ENCODE assay signal across 1 cellular context in genomic region chr22:50306753-50307749, GRCh38.
TF ChIP-seq lines count a peak whose summit lies in the region.

PLXNB2 (minus strand) TSS chr22:50307646; CDS start chr22:50290584, 17,062 bp downstream.

TF ChIP-seq in HEK293, 187 proteins besides CTCF, POLR2A, EP300 and RAD21 (continued from another document):
- TF ChIP-seq ZNF518A (tag by site-specific recombination; conservative IDR thresholded peaks at IDR 0.05; ENCODE audit: low read depth), result no peak
- TF ChIP-seq OSR2 (tag by site-specific recombination; IDR thresholded peaks at IDR 0.05), result no peak
- TF ChIP-seq ZNF335 (tag by site-specific recombination; conservative IDR thresholded peaks at IDR 0.05), result no peak; the same call in none of the 2 replicates
- TF ChIP-seq SALL2 (tag by site-specific recombination; IDR thresholded peaks at IDR 0.05; ENCODE audit: borderline replicate concordance), result no peak
- TF ChIP-seq BCL6B (tag by site-specific recombination; IDR thresholded peaks at IDR 0.05), result no peak
- no peak for TF ChIP-seq PRDM4 (tag by site-specific recombination; IDR thresholded peaks at IDR 0.05)
- TF ChIP-seq GLIS1 (tag by site-specific recombination; IDR thresholded peaks at IDR 0.05), result peak; percentile 77
- TF ChIP-seq ZNF423 (tag by site-specific recombination; IDR thresholded peaks at IDR 0.05), result no peak
- TF ChIP-seq ZNF239 (tag by site-specific recombination; IDR thresholded peaks at IDR 0.05), result no peak
- no peak for TF ChIP-seq ZNF530 (tag by site-specific recombination; IDR thresholded peaks at IDR 0.05; ENCODE audit: low read depth)
- no peak for TF ChIP-seq ZNF302 (tag by site-specific recombination; IDR thresholded peaks at IDR 0.05; ENCODE audit: low read depth)
- no peak for TF ChIP-seq ZNF274 (IDR thresholded peaks at IDR 0.05; ENCODE audit: low read length)
- no peak for TF ChIP-seq ZNF274 (tag by site-specific recombination; IDR thresholded peaks at IDR 0.05; ENCODE audit: borderline replicate concordance)
- no peak for TF ChIP-seq ZNF426 (tag by site-specific recombination; IDR thresholded peaks at IDR 0.05)
- TF ChIP-seq ATF2 (tag by site-specific recombination; IDR thresholded peaks at IDR 0.05; ENCODE audit: low read depth), result no peak
- TF ChIP-seq ZBTB48 (tag by site-specific recombination; IDR thresholded peaks at IDR 0.05), result no peak
- TF ChIP-seq ZNF391 (tag by site-specific recombination; IDR thresholded peaks at IDR 0.05; ENCODE audit: borderline replicate concordance, low read depth), result no peak
- TF ChIP-seq ZFP69B (tag by site-specific recombination; IDR thresholded peaks at IDR 0.05), result no peak
- TF ChIP-seq FEZF1 (tag by site-specific recombination; IDR thresholded peaks at IDR 0.05), result no peak
- peak; percentile 88 for TF ChIP-seq GLIS2 (tag by site-specific recombination; IDR thresholded peaks at IDR 0.05)
- TF ChIP-seq ZNF621 (tag by site-specific recombination; IDR thresholded peaks at IDR 0.05), result no peak
- TF ChIP-seq ZNF529 (tag by site-specific recombination; IDR thresholded peaks at IDR 0.05; ENCODE audit: insufficient replicate concordance), result no peak
- no peak for TF ChIP-seq ZNF140 (tag by site-specific recombination; IDR thresholded peaks at IDR 0.05)
- 0 out of 2 replicates have a peak, but pooled peaks have one; percentile 26 for TF ChIP-seq BCL11B (tag by site-specific recombination; IDR thresholded peaks at IDR 0.05; ENCODE audit: low read depth)
- TF ChIP-seq ZNF521 (tag by site-specific recombination; IDR thresholded peaks at IDR 0.05), result no peak
- TF ChIP-seq HIC1 (tag by site-specific recombination; IDR thresholded peaks at IDR 0.05), result no peak; the same call in 1 of the 2 replicates
- no peak for TF ChIP-seq SCRT1 (tag by site-specific recombination; IDR thresholded peaks at IDR 0.05; ENCODE audit: borderline replicate concordance)
- TF ChIP-seq ZNF223 (tag by site-specific recombination; IDR thresholded peaks at IDR 0.05), result no peak
- TF ChIP-seq YY2 (tag by site-specific recombination; IDR thresholded peaks at IDR 0.05), result no peak
- no peak for TF ChIP-seq ZNF18 (tag by site-specific recombination; IDR thresholded peaks at IDR 0.05)
- TF ChIP-seq ZNF660 (tag by site-specific recombination; IDR thresholded peaks at IDR 0.05), result 0 out of 2 replicates have a peak, but pooled peaks have one; percentile 32
- no peak for TF ChIP-seq ZNF510 (tag by site-specific recombination; IDR thresholded peaks at IDR 0.05; ENCODE audit: insufficient replicate concordance)
- no peak for TF ChIP-seq ZNF768 (tag by site-specific recombination; IDR thresholded peaks at IDR 0.05)
- no peak for TF ChIP-seq ZNF670 (tag by site-specific recombination; IDR thresholded peaks at IDR 0.05; ENCODE audit: low read depth)
- no peak for TF ChIP-seq ZNF433 (tag by site-specific recombination; IDR thresholded peaks at IDR 0.05; ENCODE audit: low read depth)
- no peak for TF ChIP-seq ZSCAN5A (tag by site-specific recombination; IDR thresholded peaks at IDR 0.05)
- TF ChIP-seq PBX3 (CRISPR knock-in tag; IDR thresholded peaks at IDR 0.05), result peak; percentile 75; the same call in 1 of the 2 replicates
- TF ChIP-seq ZNF416 (tag by site-specific recombination; IDR thresholded peaks at IDR 0.05), result no peak
